2 cellular contexts compared by ENCODE assay signal in genomic region chr7:80324032-80324431, GRCh38.
TF ChIP-seq lines count a peak whose summit lies in the region.

No MANE protein-coding gene starts in this region.

TF ChIP-seq in endothelial cell of umbilical vein, 7 proteins besides CTCF, POLR2A, EP300 and RAD21:
- TF ChIP-seq EZH2 (IDR thresholded peaks at IDR 0.05; ENCODE audit: borderline replicate concordance, low read depth, low read length, severe bottlenecking), result no peak
- TF ChIP-seq GATA2 (IDR thresholded peaks at IDR 0.05; ENCODE audit: insufficient read depth, insufficient read length, low read depth, low read length), result peak; percentile 42
TF ChIP-seq in endothelial cell of umbilical vein: peak in this region for 1.

TF ChIP-seq in GM12891, 5 proteins besides CTCF, POLR2A, EP300 and RAD21:
- TF ChIP-seq TAF1 (IDR thresholded peaks at IDR 0.05; ENCODE audit: low read depth, low read length) (no peak), PAX5 (IDR thresholded peaks at IDR 0.05; ENCODE audit: insufficient read depth, low read length, severe bottlenecking) (no peak), POLR2AphosphoS5 (IDR thresholded peaks at IDR 0.05; ENCODE audit: low read depth, low read length) (no peak), SPI1 (IDR thresholded peaks at IDR 0.05; ENCODE audit: low read depth, low read length) (no peak), POU2F2 (IDR thresholded peaks at IDR 0.05; ENCODE audit: low read depth, low read length) (no peak)
